In genomic region chr21:35034203-35034926, GRCh38 we compare ENCODE assay signal across 25 cellular contexts. TPM values are rescaled to one million over a fixed set of nuclear protein-coding genes. Genes with fewer than 3 reads are reported as not detected.
A peak's percentile ranks its signal among the peaks of the same experiment; 100 is the strongest.
DNase-seq lines count a peak whose midpoint lies in the region; ATAC-seq and TF ChIP-seq lines count a peak whose summit lies in the region.
"Had no signal": no experiment of that assay in that cellular context is flagged by ENCODE, and none has a peak within 500 bp of the region (broad histone marks: within the 10 kb centered on the region; RNA-seq: fewer than 3 reads in every experiment).

No MANE protein-coding gene starts in this region.

- H3K27me3 ChIP-seq in CD4-positive, CD25-positive, alpha-beta regulatory T cell (ENCODE audit: control insufficient read depth, insufficient read depth, low read length): no peaks in the 10 kb centered on the region
- H3K27me3 ChIP-seq: adrenal gland, brain microvascular endothelial cell, esophagus squamous epithelium, gastrocnemius medialis, thyroid gland had no signal

- peak overlapping the region; percentile 91 for H3K27ac Mint-ChIP-seq in activated CD4-positive, alpha-beta T cell treated with anti-CD3 and anti-CD28 coated beads for 36 hours
- peak overlapping the region; percentile 78 to 97 (median 96) for H3K27ac Mint-ChIP-seq in CD4-positive, CD25-positive, alpha-beta regulatory T cell
- peak overlapping the region; percentile 90 for H3K27ac Mint-ChIP-seq in activated T-helper 17 cell treated with anti-CD3 and anti-CD28 coated beads, Interleukin-2, amount 50 U/mL, for 72 hours
- peak overlapping the region; percentile 52 to 65 for H3K27ac Mint-ChIP-seq in natural killer cell

- CTCF ChIA-PET in activated CD4-positive, alpha-beta T cell treated with anti-CD3 and anti-CD28 coated beads for 36 hours (lab: Charles Lee): interaction anchor here (0.5 to 2.6 kb wide), 3 partner anchors 8 to 146 kb away, joined by 4 to 8 read pairs (median 8); no protein-coding TSS in a partner anchor

- no peaks in the 10 kb centered on the region for H3K9me3 ChIP-seq in CD4-positive, CD25-positive, alpha-beta regulatory T cell (ENCODE audit: control insufficient read depth in 2 of 2, low read length in 2 of 2)
- H3K9me3 ChIP-seq: adrenal gland, esophagus squamous epithelium, gastrocnemius medialis, lower lobe of right lung, psoas muscle, thyroid gland had no signal

- DNase-seq in activated CD4-positive, alpha-beta T cell treated with anti-CD3 and anti-CD28 coated beads for 36 hours: peak; percentile 63
- no peak for DNase-seq in activated CD4-positive, alpha-beta T cell treated with anti-CD3 and anti-CD28 coated beads for 1 hour
- DNase-seq in CD4-positive, CD25-positive, alpha-beta regulatory T cell: no peak
- DNase-seq in natural killer cell (no peak), left colon (no peak), NCI-H2171 (lab: John Stamatoyannopoulos, UW) (no peak)
- DNase-seq: activated CD4-positive, alpha-beta T cell treated with anti-CD3 and anti-CD28 coated beads, Interleukin-2, amount 50 U/mL, for 4 hours; adrenal gland; AML-193; brain microvascular endothelial cell; esophagus squamous epithelium; gastrocnemius medialis; Karpas-422; kidney; lower lobe of right lung; NCI-H1048; NCI-H2029; NCI-H226; psoas muscle; Right ventricle myocardium superior; stimulated activated naive CD4-positive, alpha-beta T cell; SW 1271; thyroid gland had no signal

- POLR2A ChIA-PET in activated CD4-positive, alpha-beta T cell treated with anti-CD3 and anti-CD28 coated beads for 36 hours (lab: Charles Lee): interaction anchor here (0.6 kb wide), 1 partner anchor 13 kb away, joined by 4 read pairs; no protein-coding TSS in a partner anchor

- H3K4me1 Mint-ChIP-seq in activated CD4-positive, alpha-beta T cell treated with anti-CD3 and anti-CD28 coated beads for 36 hours: peaks cover 92% of the 10 kb centered on the region
- peaks cover 48 to 98% (median 79%) of the 10 kb centered on the region in 4 donors for H3K4me1 Mint-ChIP-seq in CD4-positive, CD25-positive, alpha-beta regulatory T cell
- H3K4me1 Mint-ChIP-seq in activated T-helper 17 cell treated with anti-CD3 and anti-CD28 coated beads, Interleukin-2, amount 50 U/mL, for 72 hours: peaks cover 62% of the 10 kb centered on the region
- peaks cover 87 to 90% of the 10 kb centered on the region in 2 donors for H3K4me1 Mint-ChIP-seq in natural killer cell

- no peaks in the 10 kb centered on the region for H3K27me3 Mint-ChIP-seq in activated CD4-positive, alpha-beta T cell treated with anti-CD3 and anti-CD28 coated beads for 36 hours
- no peaks in the 10 kb centered on the region for H3K27me3 Mint-ChIP-seq in CD4-positive, CD25-positive, alpha-beta regulatory T cell
- H3K27me3 Mint-ChIP-seq in activated T-helper 17 cell treated with anti-CD3 and anti-CD28 coated beads, Interleukin-2, amount 50 U/mL, for 72 hours: no peaks in the 10 kb centered on the region
- H3K27me3 Mint-ChIP-seq in natural killer cell (ENCODE audit: low read depth in 2 of 2): no peaks in the 10 kb centered on the region

- H3K27ac ChIP-seq in CD4-positive, CD25-positive, alpha-beta regulatory T cell (ENCODE audit: insufficient read depth, low read length, poor library complexity, severe bottlenecking): no peak overlapping the region
- H3K27ac ChIP-seq: adrenal gland, brain microvascular endothelial cell, esophagus squamous epithelium, gastrocnemius medialis, lower lobe of right lung, psoas muscle, thyroid gland had no signal

- peaks cover 36% of the 10 kb centered on the region for H3K36me3 Mint-ChIP-seq in activated CD4-positive, alpha-beta T cell treated with anti-CD3 and anti-CD28 coated beads for 36 hours (ENCODE audit: low read depth)
- peaks cover 57% of the 10 kb centered on the region for H3K36me3 Mint-ChIP-seq in CD4-positive, CD25-positive, alpha-beta regulatory T cell
- H3K36me3 Mint-ChIP-seq in activated T-helper 17 cell treated with anti-CD3 and anti-CD28 coated beads, Interleukin-2, amount 50 U/mL, for 72 hours (ENCODE audit: low read depth): peaks cover 18% of the 10 kb centered on the region
- H3K36me3 Mint-ChIP-seq in natural killer cell: no peaks in the 10 kb centered on the region

- intact Hi-C loops in activated CD4-positive, alpha-beta T cell treated with anti-CD3 and anti-CD28 coated beads for 36 hours (cut with DNase I, micrococcal nuclease): no loop called here
- intact Hi-C loops in natural killer cell (cut with micrococcal nuclease) (no loop called here), left colon (cut with DNase I, micrococcal nuclease) (no loop called here)

- H3K36me3 ChIP-seq in CD4-positive, CD25-positive, alpha-beta regulatory T cell (ENCODE audit: control insufficient read depth, insufficient read depth, low read length): peaks cover 40% of the 10 kb centered on the region
- H3K36me3 ChIP-seq: adrenal gland, brain microvascular endothelial cell, esophagus squamous epithelium, lower lobe of right lung, thyroid gland had no signal

- peaks cover 82% of the 10 kb centered on the region for H3K4me1 ChIP-seq in CD4-positive, CD25-positive, alpha-beta regulatory T cell (ENCODE audit: control insufficient read depth, insufficient read depth, low read length, poor library complexity, severe bottlenecking)
- H3K4me1 ChIP-seq: adrenal gland, gastrocnemius medialis, lower lobe of right lung, psoas muscle, thyroid gland had no signal

- no peak for TF ChIP-seq CTCF in natural killer cell (IDR thresholded peaks at IDR 0.05)

- H3K9me3 Mint-ChIP-seq in activated CD4-positive, alpha-beta T cell treated with anti-CD3 and anti-CD28 coated beads for 36 hours (ENCODE audit: low read depth): no peaks in the 10 kb centered on the region
- no peaks in the 10 kb centered on the region for H3K9me3 Mint-ChIP-seq in CD4-positive, CD25-positive, alpha-beta regulatory T cell
- peaks cover 5% of the 10 kb centered on the region for H3K9me3 Mint-ChIP-seq in activated T-helper 17 cell treated with anti-CD3 and anti-CD28 coated beads, Interleukin-2, amount 50 U/mL, for 72 hours
- peaks cover 0 to 3% of the 10 kb centered on the region in 2 donors for H3K9me3 Mint-ChIP-seq in natural killer cell

- H3K4me3 Mint-ChIP-seq in activated CD4-positive, alpha-beta T cell treated with anti-CD3 and anti-CD28 coated beads for 36 hours: no peak overlapping the region
- H3K4me3 Mint-ChIP-seq in CD4-positive, CD25-positive, alpha-beta regulatory T cell: peak overlapping the region; percentile 49 to 82 (median 60)
- peak overlapping the region; percentile 95 for H3K4me3 Mint-ChIP-seq in activated T-helper 17 cell treated with anti-CD3 and anti-CD28 coated beads, Interleukin-2, amount 50 U/mL, for 72 hours
- H3K4me3 Mint-ChIP-seq in natural killer cell: peak overlapping the region; percentile 14

- ATAC-seq in activated CD4-positive, alpha-beta T cell treated with anti-CD3 and anti-CD28 coated beads for 36 hours: peak; percentile 46
- no peak for ATAC-seq in CD4-positive, CD25-positive, alpha-beta regulatory T cell (ENCODE audit: low read depth in 2 of 2)
- peak; percentile 63 for ATAC-seq in activated T-helper 17 cell treated with anti-CD3 and anti-CD28 coated beads, Interleukin-2, amount 50 U/mL, for 72 hours (replicated peaks)
- ATAC-seq in natural killer cell (no peak), left colon (no peak), HG02973 (IDR thresholded peaks at IDR 0.05; ENCODE audit: unreplicated experiment) (no peak)
- ATAC-seq: gastrocnemius medialis, lower lobe of right lung had no signal

- peak overlapping the region; percentile 22 for H3K4me3 ChIP-seq in CD4-positive, CD25-positive, alpha-beta regulatory T cell (ENCODE audit: low read depth, low read length)
- H3K4me3 ChIP-seq: adrenal gland, esophagus squamous epithelium, gastrocnemius medialis, lower lobe of right lung, psoas muscle, thyroid gland had no signal

RNA-seq across cellular contexts. Expression of gene RUNX1, which starts 14.7 kb away (rescaled TPM):
- total RNA-seq in activated CD4-positive, alpha-beta T cell treated with anti-CD3 and anti-CD28 coated beads for 36 hours: 10 to 100 TPM; 49.5 to 58.8 TPM
- total RNA-seq in CD4-positive, CD25-positive, alpha-beta regulatory T cell: 133 TPM
- 10 to 100 TPM; 14.2 to 22.7 (median 21.0) TPM for polyA plus RNA-seq in CD4-positive, CD25-positive, alpha-beta regulatory T cell
- total RNA-seq in activated T-helper 17 cell treated with anti-CD3 and anti-CD28 coated beads, Interleukin-2, amount 50 U/mL, for 72 hours: 100 to 1,000 TPM; 112 to 136 TPM
- total RNA-seq in natural killer cell (100 to 1,000 TPM in 1 of 3 donors, 10 to 100 TPM in 2; 62.1 to 171 (median 98.2) TPM), left colon (10 to 100 TPM; 17.7 to 25.8 TPM)

Comparison
In these comparisons a context has a peak if more than half of its experiments do, and no peak if none do; other contexts are left out.
1. ATAC-seq: peak in activated CD4-positive, alpha-beta T cell treated with anti-CD3 and anti-CD28 coated beads for 36 hours (single experiment) and activated T-helper 17 cell treated with anti-CD3 and anti-CD28 coated beads, Interleukin-2, amount 50 U/mL, for 72 hours (single experiment); none in CD4-positive, CD25-positive, alpha-beta regulatory T cell (0 of 2), natural killer cell (0 of 3), left colon (single experiment) and HG02973 (single experiment).
2. Peak in every context shown above with its lines, with median percentiles within 50 percentile points of each other: H3K27ac Mint-ChIP-seq.